1 cellular context compared by ENCODE assay signal in genomic region chr15:42273900-42274692, GRCh38.
TF ChIP-seq lines count a peak whose summit lies in the region.

No MANE protein-coding gene starts in this region.

TF ChIP-seq in SK-N-SH treated with all-trans-retinoic acid at 6 μM for 48 hours, 23 proteins besides CTCF, POLR2A, EP300 and RAD21 (continued from another document):
- TF ChIP-seq TSHZ2 (CRISPR knock-in tag; IDR thresholded peaks at IDR 0.05) (no peak), CREB5 (CRISPR knock-in tag; IDR thresholded peaks at IDR 0.05; ENCODE audit: low read depth) (no peak), ZC3H10 (CRISPR knock-in tag; IDR thresholded peaks at IDR 0.05) (no peak), ZFP3 (CRISPR knock-in tag; IDR thresholded peaks at IDR 0.05) (no peak; the same call in 1 of the 2 replicates), PPARA (CRISPR knock-in tag; IDR thresholded peaks at IDR 0.05; ENCODE audit: borderline replicate concordance) (no peak)
TF ChIP-seq in SK-N-SH treated with all-trans-retinoic acid at 6 μM for 48 hours: peak in this region for 0.
